ENCODE assay signal across 33 cellular contexts in genomic region chr1:231177226-231177625, GRCh38. TPM values are rescaled to one million over a fixed set of nuclear protein-coding genes. Genes with fewer than 3 reads are reported as not detected.
"Had no signal": no experiment of that assay in that cellular context is flagged by ENCODE, and none has a peak within 500 bp of the region (broad histone marks: within the 10 kb centered on the region; RNA-seq: fewer than 3 reads in every experiment).

No MANE protein-coding gene starts in this region.

- H3K4me3 Mint-ChIP-seq: activated B cell treated with CpG ODN at 0.5 μM for 24 hours; activated CD4-positive, alpha-beta memory T cell treated with anti-CD3 and anti-CD28 coated beads for 36 hours; activated CD4-positive, alpha-beta T cell treated with anti-CD3 and anti-CD28 coated beads, Interleukin-2, amount 10 ng/mL, durations not matched to agents 24 days and 14 days; activated CD8-positive, alpha-beta T cell treated with anti-CD3 and anti-CD28 coated beads for 36 hours; activated naive CD4-positive, alpha-beta T cell treated with anti-CD3 and anti-CD28 coated beads for 36 hours; activated naive CD8-positive, alpha-beta T cell treated with anti-CD3 and anti-CD28 coated beads for 36 hours; activated T-cell treated with anti-CD3 and anti-CD28 coated beads, Interleukin-2, amount 50 U/mL, for 4 hours; activated T-cell treated with anti-CD3 and anti-CD28 coated beads, Interleukin-2, amount 50 U/mL, for 72 hours; activated T-helper 1 cell treated with anti-CD3 and anti-CD28 coated beads, Interleukin-12 subunit alpha, Interleukin-12 subunit beta, Interleukin-2, Interleukin-4 antibody, amounts not matched to agents 30 ng/mL and 10 ng/mL and 1 ng/mL, durations not matched to agents 14 hours and 24 hours and 36 hours; activated T-helper 17 cell treated with anti-CD3 and anti-CD28 coated beads, Interleukin-2, amount 50 U/mL, for 72 hours; T-helper 2 cell treated with Interferon-gamma antibody and Interleukin-4, amounts not matched to agents 5 μg/mL and 100 μg/mL, for 36 hours had no signal

- H3K27me3 ChIP-seq: adrenal gland, body of pancreas had no signal

- H3K9me3 ChIP-seq: adrenal gland had no signal

- H3K36me3 ChIP-seq: adrenal gland, brain microvascular endothelial cell, breast epithelium had no signal

- H3K27ac ChIP-seq: adrenal gland, body of pancreas, brain microvascular endothelial cell, breast epithelium had no signal

- H3K9me3 Mint-ChIP-seq: activated B cell treated with CpG ODN at 0.5 μM for 24 hours; activated CD4-positive, alpha-beta memory T cell treated with anti-CD3 and anti-CD28 coated beads for 36 hours; activated CD4-positive, alpha-beta T cell treated with anti-CD3 and anti-CD28 coated beads, Interleukin-2, amount 10 ng/mL, durations not matched to agents 24 days and 14 days; activated CD8-positive, alpha-beta T cell treated with anti-CD3 and anti-CD28 coated beads for 36 hours; activated naive CD4-positive, alpha-beta T cell treated with anti-CD3 and anti-CD28 coated beads for 36 hours; activated naive CD4-positive, alpha-beta T cell treated with anti-CD3 and anti-CD28 coated beads, Interleukin-2, amount 50 U/mL, for 72 hours; activated naive CD8-positive, alpha-beta T cell treated with anti-CD3 and anti-CD28 coated beads for 36 hours; activated T-cell treated with anti-CD3 and anti-CD28 coated beads, Interleukin-2, amount 50 U/mL, for 4 hours; activated T-cell treated with anti-CD3 and anti-CD28 coated beads, Interleukin-2, amount 50 U/mL, for 72 hours; activated T-helper 1 cell treated with anti-CD3 and anti-CD28 coated beads, Interleukin-12 subunit alpha, Interleukin-12 subunit beta, Interleukin-2, Interleukin-4 antibody, amounts not matched to agents 30 ng/mL and 10 ng/mL and 1 ng/mL, durations not matched to agents 14 hours and 24 hours and 36 hours; activated T-helper 17 cell treated with anti-CD3 and anti-CD28 coated beads, Interleukin-2, amount 50 U/mL, for 72 hours; T-helper 2 cell treated with Interferon-gamma antibody and Interleukin-4, amounts not matched to agents 5 μg/mL and 100 μg/mL, for 36 hours had no signal

- H3K4me1 Mint-ChIP-seq: activated B cell treated with CpG ODN at 0.5 μM for 24 hours; activated naive CD8-positive, alpha-beta T cell treated with anti-CD3 and anti-CD28 coated beads for 36 hours; activated T-helper 17 cell treated with anti-CD3 and anti-CD28 coated beads, Interleukin-2, amount 50 U/mL, for 72 hours had no signal

- H3K4me1 ChIP-seq: adrenal gland, body of pancreas, breast epithelium had no signal

- H3K36me3 Mint-ChIP-seq: activated CD4-positive, alpha-beta memory T cell treated with anti-CD3 and anti-CD28 coated beads for 36 hours; activated naive CD4-positive, alpha-beta T cell treated with anti-CD3 and anti-CD28 coated beads, Interleukin-2, amount 50 U/mL, for 72 hours; activated naive CD8-positive, alpha-beta T cell treated with anti-CD3 and anti-CD28 coated beads for 36 hours had no signal

- DNase-seq: activated B cell treated with CpG ODN at 0.5 μM for 24 hours; activated CD4-positive, alpha-beta memory T cell treated with anti-CD3 and anti-CD28 coated beads for 36 hours; activated CD4-positive, alpha-beta T cell treated with anti-CD3 and anti-CD28 coated beads for 4 hours; activated CD4-positive, alpha-beta T cell treated with anti-CD3 and anti-CD28 coated beads, Interleukin-2, amount 10 ng/mL, durations not matched to agents 24 days and 14 days; activated CD4-positive, alpha-beta T cell treated with anti-CD3 and anti-CD28 coated beads, Interleukin-2, amount 50 U/mL, for 1 hour; activated CD4-positive, alpha-beta T cell treated with anti-CD3 and anti-CD28 coated beads, Interleukin-2, amount 50 U/mL, for 4 hours; activated CD4-positive, CD25-positive, alpha-beta regulatory T cell treated with anti-CD3 and anti-CD28 coated beads, Interleukin-2, amount 50 U/mL, for 72 hours; activated CD8-positive, alpha-beta memory T cell treated with anti-CD3 and anti-CD28 coated beads, Interleukin-2, amount 50 U/mL, for 4 hours; activated CD8-positive, alpha-beta T cell treated with anti-CD3 and anti-CD28 coated beads for 36 hours; activated effector memory CD4-positive, alpha-beta T cell treated with anti-CD3 and anti-CD28 coated beads, Interleukin-2, amount 50 U/mL, for 16 hours; activated gamma-delta T cell treated with Interleukin-2 at 50 U/mL for 16 hours; activated naive CD4-positive, alpha-beta T cell; activated naive CD4-positive, alpha-beta T cell treated with anti-CD3 and anti-CD28 coated beads for 36 hours; activated naive CD4-positive, alpha-beta T cell treated with anti-CD3 and anti-CD28 coated beads, Interleukin-2, amount 50 U/mL, for 16 hours; activated naive CD8-positive, alpha-beta T cell treated with anti-CD3 and anti-CD28 coated beads for 36 hours; activated T-cell treated with anti-CD3 and anti-CD28 coated beads for 4 hours; activated T-cell treated with anti-CD3 and anti-CD28 coated beads, Interleukin-2, amount 50 U/mL, for 1 hour; activated T-cell treated with anti-CD3 and anti-CD28 coated beads, Interleukin-2, amount 50 U/mL, for 4 hours; activated T-cell treated with anti-CD3 and anti-CD28 coated beads, Interleukin-2, amount 50 U/mL, for 72 hours; adrenal gland; amniotic stem cell; aorta; body of pancreas; brain microvascular endothelial cell; central memory CD4-positive, alpha-beta T cell; T-helper 2 cell; T-helper 9 cell had no signal

- H3K27ac Mint-ChIP-seq: activated B cell treated with CpG ODN at 0.5 μM for 24 hours; activated CD4-positive, alpha-beta memory T cell treated with anti-CD3 and anti-CD28 coated beads for 36 hours; activated CD4-positive, alpha-beta T cell treated with anti-CD3 and anti-CD28 coated beads, Interleukin-2, amount 10 ng/mL, durations not matched to agents 24 days and 14 days; activated CD8-positive, alpha-beta T cell treated with anti-CD3 and anti-CD28 coated beads for 36 hours; activated naive CD4-positive, alpha-beta T cell treated with anti-CD3 and anti-CD28 coated beads for 36 hours; activated naive CD4-positive, alpha-beta T cell treated with anti-CD3 and anti-CD28 coated beads, Interleukin-2, amount 50 U/mL, for 72 hours; activated naive CD8-positive, alpha-beta T cell treated with anti-CD3 and anti-CD28 coated beads for 36 hours; activated T-cell treated with anti-CD3 and anti-CD28 coated beads, Interleukin-2, amount 50 U/mL, for 72 hours; activated T-helper 1 cell treated with anti-CD3 and anti-CD28 coated beads, Interleukin-12 subunit alpha, Interleukin-12 subunit beta, Interleukin-2, Interleukin-4 antibody, amounts not matched to agents 30 ng/mL and 10 ng/mL and 1 ng/mL, durations not matched to agents 14 hours and 24 hours and 36 hours; activated T-helper 17 cell treated with anti-CD3 and anti-CD28 coated beads, Interleukin-2, amount 50 U/mL, for 72 hours; T-helper 2 cell treated with Interferon-gamma antibody and Interleukin-4, amounts not matched to agents 5 μg/mL and 100 μg/mL, for 36 hours had no signal

- H3K4me3 ChIP-seq: adrenal gland, body of pancreas, breast epithelium had no signal

RNA-seq across cellular contexts. Expression of gene TRIM67, which starts 15.4 kb away (rescaled TPM):
- total RNA-seq: activated B cell treated with CpG ODN at 0.5 μM for 24 hours; activated CD4-positive, alpha-beta memory T cell treated with anti-CD3 and anti-CD28 coated beads for 36 hours; activated CD4-positive, alpha-beta T cell treated with anti-CD3 and anti-CD28 coated beads, Interleukin-2, amount 10 ng/mL, durations not matched to agents 24 days and 14 days; activated CD8-positive, alpha-beta memory T cell treated with anti-CD3 and anti-CD28 coated beads for 36 hours; activated CD8-positive, alpha-beta T cell treated with anti-CD3 and anti-CD28 coated beads for 36 hours; activated naive CD4-positive, alpha-beta T cell treated with anti-CD3 and anti-CD28 coated beads for 36 hours; activated naive CD8-positive, alpha-beta T cell treated with anti-CD3 and anti-CD28 coated beads for 36 hours; activated T-cell treated with anti-CD3 and anti-CD28 coated beads, Interleukin-2, amount 50 U/mL, for 4 hours; activated T-helper 1 cell treated with anti-CD3 and anti-CD28 coated beads, Interleukin-12 subunit alpha, Interleukin-12 subunit beta, Interleukin-2, Interleukin-4 antibody, amounts not matched to agents 30 ng/mL and 10 ng/mL and 1 ng/mL, durations not matched to agents 14 hours and 24 hours and 36 hours; activated T-helper 17 cell treated with anti-CD3 and anti-CD28 coated beads, Interleukin-2, amount 50 U/mL, for 72 hours; aorta; breast epithelium had no signal
